Comparison of ENCODE assay signal across 20 cellular contexts in genomic region chr3:60573494-60573893, GRCh38.
A peak's percentile ranks its signal among the peaks of the same experiment; 100 is the strongest.
DNase-seq lines count a peak whose midpoint lies in the region; ATAC-seq, FAIRE-seq and TF ChIP-seq lines count a peak whose summit lies in the region.
"Had no signal": no experiment of that assay in that cellular context is flagged by ENCODE, and none has a peak within 500 bp of the region (broad histone marks: within the 10 kb centered on the region; RNA-seq: fewer than 3 reads in every experiment).

No MANE protein-coding gene starts in this region.

- H3K36me3 ChIP-seq in astrocyte (ENCODE audit: insufficient read depth, low read length) = no peaks in the 10 kb centered on the region
- no peaks in the 10 kb centered on the region for H3K36me3 ChIP-seq in naive thymus-derived CD4-positive, alpha-beta T cell (ENCODE audit: control insufficient read depth in 2 of 3, insufficient read depth in 3 of 3, low read length in 3 of 3)
- H3K36me3 ChIP-seq: right lobe of liver had no signal

- H3K27ac Mint-ChIP-seq in HFFc6 (peak overlapping the region; percentile 38; the same call in 1 of the 2 replicates), astrocyte (ENCODE audit: unreplicated experiment) (peak overlapping the region; percentile 16)
- peak overlapping the region in 1 of 9 donors; percentile 17 for H3K27ac Mint-ChIP-seq in naive thymus-derived CD4-positive, alpha-beta T cell
- no peak overlapping the region for H3K27ac Mint-ChIP-seq in activated naive CD4-positive, alpha-beta T cell treated with anti-CD3 and anti-CD28 coated beads, Interleukin-2, amount 50 U/mL, for 72 hours
- H3K27ac Mint-ChIP-seq: activated CD4-positive, alpha-beta memory T cell treated with anti-CD3 and anti-CD28 coated beads, Interleukin-2, amount 10 ng/mL, durations not matched to agents 7 days and 5 days; activated naive CD4-positive, alpha-beta T cell treated with anti-CD3 and anti-CD28 coated beads, Interleukin-2, amount 50 U/mL, for 24 hours had no signal

- POLR2A ChIA-PET in AG04450 (lab: Yijun Ruan, JAX) = interaction anchor here (0.9 kb wide), 1 partner anchor 135 kb away, joined by 3 read pairs; no protein-coding TSS in a partner anchor
- POLR2A ChIA-PET in naive thymus-derived CD4-positive, alpha-beta T cell (lab: Charles Lee) = interaction anchor here (0.6 to 0.8 kb wide), 2 partner anchors 241 to 550 kb away, joined by 3 to 5 read pairs; no protein-coding TSS in a partner anchor

- H3K27me3 Mint-ChIP-seq in HFFc6 (ENCODE audit: insufficient read depth) (no peaks in the 10 kb centered on the region; the same call in 1 of the 2 replicates), astrocyte (ENCODE audit: low read depth, unreplicated experiment) (no peaks in the 10 kb centered on the region)
- H3K27me3 Mint-ChIP-seq in naive thymus-derived CD4-positive, alpha-beta T cell = peaks cover 0 to 10% (median 0%) of the 10 kb centered on the region in 5 donors
- H3K27me3 Mint-ChIP-seq: activated naive CD4-positive, alpha-beta T cell treated with anti-CD3 and anti-CD28 coated beads, Interleukin-2, amount 50 U/mL, for 24 hours; brain had no signal

- H3K27ac ChIP-seq in AG04450 (ENCODE audit: low read depth, low read length) = no peak overlapping the region
- H3K27ac ChIP-seq in astrocyte (ENCODE audit: low read depth, low read length) = no peak overlapping the region
- no peak overlapping the region for H3K27ac ChIP-seq in naive thymus-derived CD4-positive, alpha-beta T cell (ENCODE audit: low read depth, low read length)
- H3K27ac ChIP-seq: right lobe of liver had no signal

- no peaks in the 10 kb centered on the region for H4K20me1 ChIP-seq in astrocyte (ENCODE audit: insufficient read depth, low read length)

- H3K36me3 Mint-ChIP-seq in HFFc6 (ENCODE audit: low read depth) (no peaks in the 10 kb centered on the region), astrocyte (ENCODE audit: low read depth, unreplicated experiment) (no peaks in the 10 kb centered on the region)
- no peaks in the 10 kb centered on the region for H3K36me3 Mint-ChIP-seq in naive thymus-derived CD4-positive, alpha-beta T cell
- H3K36me3 Mint-ChIP-seq in activated naive CD4-positive, alpha-beta T cell treated with anti-CD3 and anti-CD28 coated beads, Interleukin-2, amount 50 U/mL, for 72 hours = no peaks in the 10 kb centered on the region
- H3K36me3 Mint-ChIP-seq: activated naive CD4-positive, alpha-beta T cell treated with anti-CD3 and anti-CD28 coated beads, Interleukin-2, amount 50 U/mL, for 24 hours; brain had no signal

- no peak for ATAC-seq in naive thymus-derived CD4-positive, alpha-beta T cell
- ATAC-seq in activated naive CD4-positive, alpha-beta T cell treated with anti-CD3 and anti-CD28 coated beads, Interleukin-2, amount 50 U/mL, for 72 hours = no peak
- ATAC-seq: left colon, right lobe of liver had no signal

- no peak overlapping the region for H2AFZ ChIP-seq in astrocyte (ENCODE audit: low read depth, low read length)

- no peaks in the 10 kb centered on the region for H3K79me2 ChIP-seq in astrocyte (ENCODE audit: insufficient read depth, low read length)

- peak overlapping the region; percentile 66 for H3K4me2 ChIP-seq in astrocyte (ENCODE audit: low read length)

- FAIRE-seq in astrocyte (lab: Jason Lieb, UNC) = peak; percentile 90
- FAIRE-seq: GM12892 had no signal

- H3K4me1 Mint-ChIP-seq in HFFc6 (ENCODE audit: low read depth) (peaks cover 22% of the 10 kb centered on the region), astrocyte (ENCODE audit: low read depth, unreplicated experiment) (peaks cover 8% of the 10 kb centered on the region)
- H3K4me1 Mint-ChIP-seq in naive thymus-derived CD4-positive, alpha-beta T cell = peaks cover 0 to 1% (median 0%) of the 10 kb centered on the region in 7 donors
- H3K4me1 Mint-ChIP-seq: activated CD4-positive, alpha-beta memory T cell treated with anti-CD3 and anti-CD28 coated beads, Interleukin-2, amount 10 ng/mL, durations not matched to agents 7 days and 5 days; activated naive CD4-positive, alpha-beta T cell treated with anti-CD3 and anti-CD28 coated beads, Interleukin-2, amount 50 U/mL, for 24 hours had no signal

- intact Hi-C loops in naive thymus-derived CD4-positive, alpha-beta T cell (cut with micrococcal nuclease) = no loop called here

- H3K9ac ChIP-seq in astrocyte (ENCODE audit: low read length) = no peak overlapping the region

- TF ChIP-seq CTCF in AG04450 (IDR thresholded peaks at IDR 0.05; ENCODE audit: low read depth, low read length) (no peak), HFFc6 (IDR thresholded peaks at IDR 0.05) (no peak), astrocyte (IDR thresholded peaks at IDR 0.05; ENCODE audit: insufficient read depth, low read depth, low read length) (no peak)

- H3K4me3 Mint-ChIP-seq in HFFc6 (peak overlapping the region; percentile 62), astrocyte (ENCODE audit: unreplicated experiment) (no peak overlapping the region)
- H3K4me3 Mint-ChIP-seq in naive thymus-derived CD4-positive, alpha-beta T cell = no peak overlapping the region
- H3K4me3 Mint-ChIP-seq: activated CD4-positive, alpha-beta memory T cell treated with anti-CD3 and anti-CD28 coated beads, Interleukin-2, amount 10 ng/mL, durations not matched to agents 7 days and 5 days; activated naive CD4-positive, alpha-beta T cell treated with anti-CD3 and anti-CD28 coated beads, Interleukin-2, amount 50 U/mL, for 24 hours; brain had no signal

- DNase-seq in AG04450 (ENCODE audit: low read depth, low spot score) (peak; percentile 11), HFFc6 (peak; percentile 36), astrocyte (ENCODE audit: low read depth) (peak; percentile 48), islet precursor cell (peak; percentile 62), medulla oblongata (ENCODE audit: extremely low spot score) (no peak), NCI-H524 treated with DMSO at 0.1 percent for 48 hours (lab: John Stamatoyannopoulos, UW) (no peak)
- DNase-seq in naive thymus-derived CD4-positive, alpha-beta T cell = no peak
- DNase-seq in activated naive CD4-positive, alpha-beta T cell treated with anti-CD3 and anti-CD28 coated beads, Interleukin-2, amount 50 U/mL, for 72 hours (ENCODE audit: low spot score in 2 of 2) = no peak
- DNase-seq: activated CD4-positive, alpha-beta memory T cell treated with anti-CD3 and anti-CD28 coated beads, Interleukin-2, amount 10 ng/mL, durations not matched to agents 7 days and 5 days; activated T-cell treated with anti-CD3 and anti-CD28 coated beads, Interleukin-2, amount 50 U/mL, for 48 hours; GDM1; left colon; NCI-H2171; NCI-H82; right lobe of liver; RPMI8226; T-helper 1 cell had no signal

- no peak overlapping the region for H3K4me3 ChIP-seq in AG04450 (ENCODE audit: low read depth, low read length)
- H3K4me3 ChIP-seq in astrocyte (ENCODE audit: insufficient read depth, low read depth, low read length) = no peak overlapping the region
- no peak overlapping the region for H3K4me3 ChIP-seq in naive thymus-derived CD4-positive, alpha-beta T cell (ENCODE audit: low read length)
- H3K4me3 ChIP-seq: right lobe of liver had no signal

- CTCF ChIA-PET in AG04450 (lab: Charles Lee) = no interaction called here
- CTCF ChIA-PET in naive thymus-derived CD4-positive, alpha-beta T cell (lab: Charles Lee) = no interaction called here

- H3K9me3 Mint-ChIP-seq in HFFc6 (no peaks in the 10 kb centered on the region; the same call in 1 of the 2 replicates), astrocyte (ENCODE audit: unreplicated experiment) (no peaks in the 10 kb centered on the region)
- peaks cover 0 to 3% (median 0%) of the 10 kb centered on the region in 11 donors for H3K9me3 Mint-ChIP-seq in naive thymus-derived CD4-positive, alpha-beta T cell
- H3K9me3 Mint-ChIP-seq in activated naive CD4-positive, alpha-beta T cell treated with anti-CD3 and anti-CD28 coated beads, Interleukin-2, amount 50 U/mL, for 72 hours = no peaks in the 10 kb centered on the region
- H3K9me3 Mint-ChIP-seq: activated CD4-positive, alpha-beta memory T cell treated with anti-CD3 and anti-CD28 coated beads, Interleukin-2, amount 10 ng/mL, durations not matched to agents 7 days and 5 days; activated naive CD4-positive, alpha-beta T cell treated with anti-CD3 and anti-CD28 coated beads, Interleukin-2, amount 50 U/mL, for 24 hours had no signal

- no peaks in the 10 kb centered on the region for H3K27me3 ChIP-seq in AG04450 (ENCODE audit: control insufficient read depth, insufficient read depth, low read length)
- no peaks in the 10 kb centered on the region for H3K27me3 ChIP-seq in astrocyte (ENCODE audit: insufficient read depth, low read length)
- no peaks in the 10 kb centered on the region for H3K27me3 ChIP-seq in naive thymus-derived CD4-positive, alpha-beta T cell (ENCODE audit: control insufficient read depth in 2 of 2, insufficient read depth in 2 of 2, low read length in 2 of 2)
- H3K27me3 ChIP-seq: right lobe of liver had no signal

- no peaks in the 10 kb centered on the region for H3K9me3 ChIP-seq in AG04450 (ENCODE audit: control insufficient read depth, insufficient read depth, low read length)
- no peaks in the 10 kb centered on the region for H3K9me3 ChIP-seq in astrocyte (ENCODE audit: insufficient read depth, low read depth, low read length)
- H3K9me3 ChIP-seq in naive thymus-derived CD4-positive, alpha-beta T cell (ENCODE audit: control insufficient read depth in 2 of 3, low read length in 3 of 3) = no peaks in the 10 kb centered on the region
- H3K9me3 ChIP-seq: right lobe of liver had no signal

- H3K4me1 ChIP-seq in astrocyte (ENCODE audit: insufficient read depth, low read length) = no peaks in the 10 kb centered on the region
- no peaks in the 10 kb centered on the region for H3K4me1 ChIP-seq in naive thymus-derived CD4-positive, alpha-beta T cell (ENCODE audit: control insufficient read depth in 2 of 2, insufficient read depth in 2 of 2, low read length in 2 of 2)
- H3K4me1 ChIP-seq: right lobe of liver had no signal

Comparison
In these comparisons a context has a peak if more than half of its experiments do, and no peak if none do; other contexts are left out.
1. DNase-seq: peak in AG04450 (single experiment), HFFc6 (single experiment), astrocyte (single experiment) and islet precursor cell (single experiment); none in naive thymus-derived CD4-positive, alpha-beta T cell (0 of 9), medulla oblongata (single experiment), NCI-H524 treated with DMSO at 0.1 percent for 48 hours (single experiment) and activated naive CD4-positive, alpha-beta T cell treated with anti-CD3 and anti-CD28 coated beads, Interleukin-2, amount 50 U/mL, for 72 hours (0 of 2).
2. H3K27ac Mint-ChIP-seq: peak in HFFc6 (single experiment) and astrocyte (single experiment); none in activated naive CD4-positive, alpha-beta T cell treated with anti-CD3 and anti-CD28 coated beads, Interleukin-2, amount 50 U/mL, for 72 hours (0 of 2).